Comparison of ENCODE assay signal across 13 cellular contexts in genomic region chr10:1086787-1087186, GRCh38.
"Had no signal": no experiment of that assay in that cellular context is flagged by ENCODE, and none has a peak within 500 bp of the region (broad histone marks: within the 10 kb centered on the region; RNA-seq: fewer than 3 reads in every experiment).

No MANE protein-coding gene starts in this region.

- H3K27ac ChIP-seq: esophagus squamous epithelium, pancreas, tibial nerve had no signal

- H3K4me1 ChIP-seq: esophagus squamous epithelium, pancreas, tibial nerve had no signal

- H3K4me3 Mint-ChIP-seq: activated T-helper 1 cell treated with anti-CD3 and anti-CD28 coated beads, Interleukin-12 subunit alpha, Interleukin-12 subunit beta, Interleukin-2, Interleukin-4 antibody, amounts not matched to agents 30 ng/mL and 10 ng/mL and 1 ng/mL, durations not matched to agents 14 hours and 24 hours and 36 hours; neural crest cell had no signal

- H3K27me3 ChIP-seq: dorsolateral prefrontal cortex, esophagus squamous epithelium, pancreas, tibial nerve had no signal

- H3K27ac Mint-ChIP-seq: activated T-helper 1 cell treated with anti-CD3 and anti-CD28 coated beads, Interleukin-12 subunit alpha, Interleukin-12 subunit beta, Interleukin-2, Interleukin-4 antibody, amounts not matched to agents 30 ng/mL and 10 ng/mL and 1 ng/mL, durations not matched to agents 14 hours and 24 hours and 36 hours had no signal

- H3K4me3 ChIP-seq: dorsolateral prefrontal cortex, esophagus squamous epithelium, mucosa of descending colon, pancreas, tibial nerve had no signal

- H3K9me3 ChIP-seq: esophagus squamous epithelium, mucosa of descending colon, pancreas, tibial nerve had no signal

- ATAC-seq: left colon, mucosa of descending colon had no signal

- H3K9me3 Mint-ChIP-seq: activated T-helper 1 cell treated with anti-CD3 and anti-CD28 coated beads, Interleukin-12 subunit alpha, Interleukin-12 subunit beta, Interleukin-2, Interleukin-4 antibody, amounts not matched to agents 30 ng/mL and 10 ng/mL and 1 ng/mL, durations not matched to agents 14 hours and 24 hours and 36 hours; neural crest cell had no signal

- DNase-seq: activated CD4-positive, alpha-beta T cell treated with anti-CD3 and anti-CD28 coated beads, Interleukin-2, amount 50 U/mL, for 4 hours; activated naive CD4-positive, alpha-beta T cell treated with anti-CD3 and anti-CD28 coated beads, Interleukin-2, amount 50 U/mL, for 16 hours; dorsolateral prefrontal cortex; esophagus squamous epithelium; foreskin fibroblast; left colon; mucosa of descending colon; pancreas; retina; stimulated activated CD4-positive, alpha-beta T cell treated with anti-CD3 and anti-CD28 coated beads, Interleukin-4, amount 100 ng/mL, for 4 hours had no signal
